ENCODE assay signal across 22 cellular contexts in the genomic region with DNA sequence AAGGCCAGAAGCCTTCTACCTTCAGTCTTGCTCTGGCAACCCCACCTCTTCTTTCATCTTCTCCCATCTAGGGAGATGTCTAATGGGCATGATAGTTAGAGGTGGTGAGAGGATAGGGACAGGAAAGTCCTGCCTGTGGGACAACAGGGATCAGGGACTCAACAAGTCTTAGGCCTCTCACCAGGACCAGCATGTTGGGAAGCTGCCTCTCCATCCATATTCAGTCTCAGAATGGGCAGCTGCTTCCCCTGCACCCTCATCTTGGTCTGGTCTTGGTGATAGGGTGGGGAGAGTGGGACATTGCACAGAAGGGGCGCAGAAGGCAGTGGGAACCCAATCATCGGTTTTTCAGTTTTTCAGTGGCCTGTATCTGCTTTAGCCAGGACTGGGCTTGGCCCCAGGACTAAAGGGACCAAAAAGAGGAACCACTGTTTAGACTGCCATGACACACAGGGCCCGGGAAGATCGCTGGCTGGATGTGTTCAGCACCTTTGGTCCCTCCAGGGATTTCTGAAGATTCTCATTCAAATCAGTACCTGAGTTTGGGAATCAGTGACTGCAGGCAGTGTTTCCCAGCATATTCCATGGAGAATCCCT. TPM values are rescaled to one million over a fixed set of nuclear protein-coding genes. Genes with fewer than 3 reads are reported as not detected.
DNase-seq lines count a peak whose midpoint lies in the region; ATAC-seq, FAIRE-seq and TF ChIP-seq lines count a peak whose summit lies in the region.
"Had no signal": no experiment of that assay in that cellular context is flagged by ENCODE, and none has a peak within 500 bp of the region (broad histone marks: within the 10 kb centered on the region; RNA-seq: fewer than 3 reads in every experiment).

No MANE protein-coding gene starts in this region.

- H3K4me3 Mint-ChIP-seq in stimulated activated naive B cell treated with anti-CD40 and anti-IgM and Interleukin-4, amounts not matched to agents 10 μg/mL and 1 μg/mL and 100 μg/mL, for 72 hours: peak overlapping the region; percentile 6 to 21
- H3K4me3 Mint-ChIP-seq: CD4-positive, alpha-beta T cell; H9 had no signal

- no peak for FAIRE-seq in GM12878 (lab: Jason Lieb, UNC)
- FAIRE-seq in H54 (lab: Jason Lieb, UNC): no peak
- FAIRE-seq: GM12891, HTR-8/SVneo had no signal

- no peak overlapping the region for H2AFZ ChIP-seq in OCI-LY7 (ENCODE audit: low read length)
- no peak overlapping the region for H2AFZ ChIP-seq in GM12878 (ENCODE audit: control insufficient read depth, low read depth, low read length)

- CTCF ChIA-PET in OCI-LY7 (lab: Charles Lee; ENCODE audit: unreplicated experiment): no interaction called here
- CTCF ChIA-PET in GM12878 (lab: Yijun Ruan, JAX): interaction anchor here (1.4 kb wide), 1 partner anchor 88 kb away, joined by 3 read pairs; no protein-coding TSS in a partner anchor

- H3K9me3 ChIP-seq in cardiac muscle cell (ENCODE audit: low read depth) (no peaks in the 10 kb centered on the region), OCI-LY7 (ENCODE audit: low read length) (no peaks in the 10 kb centered on the region), GM12878 (replicated peaks; ENCODE audit: control insufficient read depth, insufficient read depth, low read length) (no peaks in the 10 kb centered on the region; the same call in 2 of the 3 replicates)
- H3K9me3 ChIP-seq: SJSA1 had no signal

- no peak overlapping the region for H3K4me3 ChIP-seq in cardiac muscle cell
- no peak overlapping the region for H3K4me3 ChIP-seq in OCI-LY7 (ENCODE audit: low read depth, low read length, poor library complexity, severe bottlenecking)
- no peak overlapping the region for H3K4me3 ChIP-seq in GM12878
- H3K4me3 ChIP-seq: SJSA1 had no signal

- BruUV-seq in OCI-LY7 (replicated peaks; lab: Mats Ljungman, UMichigan) (no TSS peak), GM12878 (replicated peaks; lab: Mats Ljungman, UMichigan) (no TSS peak)

- H3K27ac Mint-ChIP-seq in stimulated activated naive B cell treated with anti-CD40 and anti-IgM and Interleukin-4, amounts not matched to agents 10 μg/mL and 1 μg/mL and 100 μg/mL, for 72 hours: peak overlapping the region; percentile 9
- H3K27ac Mint-ChIP-seq: CD4-positive, alpha-beta T cell; H9 had no signal

- intact Hi-C loops in Right ventricle myocardium inferior (cut with DNase I) (no loop called here), OCI-LY7 (cut with micrococcal nuclease; ENCODE audit: unreplicated experiment) (no loop called here), GM12878 (cut with micrococcal nuclease; ENCODE audit: unreplicated experiment) (loop anchor here (5.0 kb wide), 1 partner anchor 33 kb away; no protein-coding TSS in a partner anchor)

- H3K27me3 Mint-ChIP-seq in stimulated activated naive B cell treated with anti-CD40 and anti-IgM and Interleukin-4, amounts not matched to agents 10 μg/mL and 1 μg/mL and 100 μg/mL, for 72 hours: no peaks in the 10 kb centered on the region
- H3K27me3 Mint-ChIP-seq: CD4-positive, alpha-beta T cell had no signal

- H3K4me1 ChIP-seq in cardiac muscle cell (ENCODE audit: low read depth): peaks cover 55% of the 10 kb centered on the region
- H3K4me1 ChIP-seq in OCI-LY7 (ENCODE audit: insufficient read depth, low read length, poor library complexity, severe bottlenecking): peaks cover 33% of the 10 kb centered on the region
- H3K4me1 ChIP-seq in GM12878 (ENCODE audit: control insufficient read depth, insufficient read depth, low read length): peaks cover 26% of the 10 kb centered on the region
- H3K4me1 ChIP-seq: SJSA1 had no signal

- TF ChIP-seq POLR2A in GM12878 (IDR thresholded peaks at IDR 0.05; ENCODE audit: low read depth, low read length) (peak; percentile 56), H54 (IDR thresholded peaks at IDR 0.05; ENCODE audit: low read depth, low read length) (no peak)

- H3K27me3 ChIP-seq in cardiac muscle cell (no peaks in the 10 kb centered on the region), GM12878 (replicated peaks in 1 of 2; ENCODE audit: control insufficient read depth in 2 of 2, insufficient read depth in 2 of 2, low read length in 1 of 2) (no peaks in the 10 kb centered on the region)

- in situ Hi-C loops in GM12878 (cut with MboI) (no loop called here), GM13976 (cut with MboI; ENCODE audit: low sequenced_read_pairs, unreplicated experiment) (no loop called here)

- H3K36me3 Mint-ChIP-seq in stimulated activated naive B cell treated with anti-CD40 and anti-IgM and Interleukin-4, amounts not matched to agents 10 μg/mL and 1 μg/mL and 100 μg/mL, for 72 hours: peaks cover 28 to 39% of the 10 kb centered on the region in 2 donors

- 83% methylated on average over 4 of the region's 4 CpGs for WGBS in GM12878 (ENCODE audit: insufficient coverage, insufficient replicate concordance, low lambda C conversion rate, missing lambda C conversion rate)

- H4K20me1 ChIP-seq in OCI-LY7 (ENCODE audit: insufficient read depth, low read length) (no peaks in the 10 kb centered on the region), GM12878 (ENCODE audit: control insufficient read depth, insufficient read depth) (no peaks in the 10 kb centered on the region; the same call in 1 of the 2 replicates)

- H3K9me3 Mint-ChIP-seq in stimulated activated naive B cell treated with anti-CD40 and anti-IgM and Interleukin-4, amounts not matched to agents 10 μg/mL and 1 μg/mL and 100 μg/mL, for 72 hours: peaks cover 0 to 4% of the 10 kb centered on the region in 2 donors
- H3K9me3 Mint-ChIP-seq: CD4-positive, alpha-beta T cell had no signal

- SMC1A ChIA-PET in GM12878 (lab: Charles Lee; ENCODE audit: uncharacterized antibody, unreplicated experiment): no interaction called here

- no peak overlapping the region for H3K9ac ChIP-seq in GM12878 (ENCODE audit: control insufficient read depth, insufficient read depth, low read length)

- H3K4me2 ChIP-seq in OCI-LY7 (ENCODE audit: low read length) (no peak overlapping the region), GM12878 (ENCODE audit: control insufficient read depth, insufficient read depth) (no peak overlapping the region)

- TF ChIP-seq CTCF in cardiac muscle cell (IDR thresholded peaks at IDR 0.05; ENCODE audit: low read depth, low read length) (no peak), OCI-LY7 (conservative IDR thresholded peaks at IDR 0.05; ENCODE audit: low read length) (no peak), GM12878 (IDR thresholded peaks at IDR 0.05 in 2 of 3, conservative IDR thresholded peaks at IDR 0.05 in 1 of 3; ENCODE audit: control insufficient read depth in 2 of 3, extremely low read depth in 1 of 3, insufficient read depth in 1 of 3, low read depth in 3 of 3, low read length in 3 of 3) (no peak), GM13976 (IDR thresholded peaks at IDR 0.05; ENCODE audit: borderline replicate concordance, control extremely low read depth, extremely low read depth, insufficient read depth, missing control alignments) (no peak)

- H3K79me2 ChIP-seq in OCI-LY7 (ENCODE audit: insufficient read depth, low read depth, low read length) (peaks cover 14% of the 10 kb centered on the region; the same call in 1 of the 2 replicates), GM12878 (ENCODE audit: control insufficient read depth, insufficient read depth, low read length) (no peaks in the 10 kb centered on the region)

- ATAC-seq in Right ventricle myocardium inferior (no peak), GM12878 (peak; percentile 34), GM21717 (IDR thresholded peaks at IDR 0.05; ENCODE audit: unreplicated experiment) (no peak)
- no peak for ATAC-seq in stimulated activated naive B cell treated with anti-CD40 and anti-IgM and Interleukin-4, amounts not matched to agents 10 μg/mL and 1 μg/mL and 100 μg/mL, for 72 hours (replicated peaks)

- peaks cover 36 to 70% of the 10 kb centered on the region in 2 donors for H3K4me1 Mint-ChIP-seq in stimulated activated naive B cell treated with anti-CD40 and anti-IgM and Interleukin-4, amounts not matched to agents 10 μg/mL and 1 μg/mL and 100 μg/mL, for 72 hours

- TF ChIP-seq EP300 in GM12878 (IDR thresholded peaks at IDR 0.05; ENCODE audit: borderline replicate concordance in 1 of 2, control insufficient read depth in 1 of 2, low read depth in 2 of 2, low read length in 2 of 2): no peak

- H3K9me2 ChIP-seq in OCI-LY7 (ENCODE audit: insufficient read depth, low read length): no peaks in the 10 kb centered on the region

- POLR2A ChIA-PET in OCI-LY7 (lab: Charles Lee): no interaction called here
- POLR2A ChIA-PET in GM12878 (lab: Charles Lee): no interaction called here

- peak overlapping the region; percentile 99 for H3K27ac ChIP-seq in cardiac muscle cell
- peak overlapping the region; percentile 30 for H3K27ac ChIP-seq in OCI-LY7 (ENCODE audit: low read depth, low read length, poor library complexity, severe bottlenecking)
- H3K27ac ChIP-seq in GM12878 (ENCODE audit: control insufficient read depth, insufficient read depth): no peak overlapping the region
- H3K27ac ChIP-seq: SJSA1 had no signal

- H3K36me3 ChIP-seq in cardiac muscle cell (no peaks in the 10 kb centered on the region), OCI-LY7 (ENCODE audit: insufficient read depth, low read length) (peaks cover 82% of the 10 kb centered on the region), GM12878 (ENCODE audit: control insufficient read depth in 2 of 2, insufficient read depth in 2 of 2, low read length in 1 of 2) (peaks cover 12 to 21% of the 10 kb centered on the region in 2 experiments)
- H3K36me3 ChIP-seq: SJSA1 had no signal

- no peak for TF ChIP-seq RAD21 in GM12878 (IDR thresholded peaks at IDR 0.05; ENCODE audit: insufficient read depth, low read depth, low read length)

- no peak for DNase-seq in cardiac muscle cell (ENCODE audit: low read depth in 1 of 2, low spot score in 1 of 2)
- DNase-seq in Right ventricle myocardium inferior (ENCODE audit: missing footprints): no peak
- no peak for DNase-seq in OCI-LY7 (ENCODE audit: low spot score)
- no peak for DNase-seq in GM12878 (ENCODE audit: low read depth, low spot score)
- DNase-seq in stimulated activated naive B cell treated with anti-CD40 and anti-IgM and Interleukin-4, amounts not matched to agents 10 μg/mL and 1 μg/mL and 100 μg/mL, for 72 hours: no peak
- DNase-seq in GM13976 (ENCODE audit: low spot score): no peak
- DNase-seq in H54 (ENCODE audit: insufficient read length, low spot score): no peak
- DNase-seq: 8988T; CD4-positive, alpha-beta T cell; EL; H9; IMR-90; NCI-H1417; NCI-H187; NCI-H2107; NCI-H345 had no signal

- RAD21 ChIA-PET in GM12878 (lab: Charles Lee; ENCODE audit: unreplicated experiment): interaction anchor here (0.7 kb wide), 1 partner anchor 158 kb away, joined by 3 read pairs; no protein-coding TSS in a partner anchor

RNA-seq across cellular contexts. Expression of a gene that starts 12.7 kb away (rescaled TPM):
- 10.9 and 16.2 TPM in 2 replicates for total RNA-seq in cardiac muscle cell
- 7.3 and 28.6 TPM in 2 replicates for polyA plus RNA-seq in cardiac muscle cell
- 0.81 TPM for total RNA-seq in Right ventricle myocardium inferior
- 5.0 and 6.4 TPM in 2 replicates for total RNA-seq in OCI-LY7 (2014; rRNA removed; shearing (Covaris generic))
- total RNA-seq in OCI-LY7 (2022): 9.9 and 10.0 TPM in 2 replicates
- total RNA-seq in GM12878 (2013; cell fraction: nucleolus; rRNA removed): 4.2 and 5.3 TPM in 2 replicates
- 5.1 and 5.7 TPM in 2 replicates for total RNA-seq in GM12878 (2014; rRNA removed)
- total RNA-seq in GM12878 (2014; rRNA removed; fragmentation: Illumina TruSeq; extraction: Trizol): 5.8 and 6.0 TPM in 2 replicates
- total RNA-seq in GM12878 (2021): 7.7 and 11.4 TPM in 2 replicates
- 3.3 TPM for polyA plus RNA-seq in GM12878 (2011; ENCODE audit: low read depth)
- 2.4 and 2.8 TPM in 2 replicates for polyA plus RNA-seq in GM12878 (2011; rRNA removed)
- polyA plus RNA-seq in GM12878 (2011; cell fraction: cytosol; rRNA removed): 1.5 and 1.6 TPM in 2 replicates
- 11.0 and 17.7 TPM in 2 replicates for polyA plus RNA-seq in GM12878 (2011; cell fraction: nucleus; rRNA removed)
- polyA plus RNA-seq in GM12878 (2012): 2.5 and 7.6 TPM in 2 replicates
- 5.6 and 7.3 TPM in 2 replicates for polyA plus RNA-seq in GM12878 (2014; fragmentation: Illumina TruSeq; extraction: Trizol)
- 1 to 10 TPM; 5.7 TPM for polyA plus RNA-seq in GM12878 (2014; fragmentation: Nextera tagmentation; extraction: Ambion mirVana)
- 3.9 and 5.5 TPM in 2 replicates for polyA plus RNA-seq in GM12878 (2014; rRNA removed)
- 1 to 10 TPM; 3.5 to 3.9 TPM for polyA plus RNA-seq in GM12878 (2016; fragmentation: Nextera tagmentation; extraction: Ambion mirVana)
- 4.0 and 5.3 TPM in 2 replicates for polyA minus RNA-seq in GM12878 (2011; rRNA and poly(A)+ RNA removed)
- polyA minus RNA-seq in GM12878 (2011; cell fraction: cytosol; rRNA and poly(A)+ RNA removed): 1.1 and 1.4 TPM in 2 replicates
- polyA minus RNA-seq in GM12878 (2011; cell fraction: nucleus; rRNA and poly(A)+ RNA removed): 7.9 and 10.5 TPM in 2 replicates
- total RNA-seq: CD4-positive, alpha-beta T cell; H9; IMR-90; LHCN-M2; SJSA1 had no signal
- polyA plus RNA-seq: AG04450, IMR-90 had no signal

RNA-seq across cellular contexts. Expression of a gene that starts 42.0 kb away (rescaled TPM):
- total RNA-seq in cardiac muscle cell (not detected in 2 replicates), Right ventricle myocardium inferior (not detected), OCI-LY7 (2022) (not detected in 2 replicates), GM12878 (2014; rRNA removed) (not detected in 2 replicates), GM12878 (2014; rRNA removed; fragmentation: Illumina TruSeq; extraction: Trizol) (not detected in 2 replicates), GM12878 (2021) (0.26 TPM in 1 of 2 replicates, not detected in the other)
- polyA plus RNA-seq in cardiac muscle cell (not detected in 2 replicates), GM12878 (2011; rRNA removed) (not detected in 2 replicates), GM12878 (2014; fragmentation: Illumina TruSeq; extraction: Trizol) (not detected in 2 replicates), GM12878 (2014; fragmentation: Nextera tagmentation; extraction: Ambion mirVana) (not detected), GM12878 (2014; rRNA removed) (not detected in 2 replicates), GM12878 (2016; fragmentation: Nextera tagmentation; extraction: Ambion mirVana) (not detected)
- not detected in 2 replicates for total RNA-seq in OCI-LY7 (2014; rRNA removed; shearing (Covaris generic))
- not detected in 2 replicates for total RNA-seq in GM12878 (2013; cell fraction: nucleolus; rRNA removed)
- polyA plus RNA-seq in GM12878 (2011; ENCODE audit: low read depth): not detected
- not detected in 2 replicates for polyA plus RNA-seq in GM12878 (2011; cell fraction: cytosol; rRNA removed)
- not detected in 2 replicates for polyA plus RNA-seq in GM12878 (2011; cell fraction: nucleus; rRNA removed)
- not detected in 2 replicates for polyA plus RNA-seq in GM12878 (2012)
- polyA minus RNA-seq in GM12878 (2011; rRNA and poly(A)+ RNA removed): not detected in 2 replicates
- polyA minus RNA-seq in GM12878 (2011; cell fraction: cytosol; rRNA and poly(A)+ RNA removed): not detected in 2 replicates
- polyA minus RNA-seq in GM12878 (2011; cell fraction: nucleus; rRNA and poly(A)+ RNA removed): not detected in 2 replicates
- total RNA-seq: CD4-positive, alpha-beta T cell; H9; IMR-90; LHCN-M2; SJSA1 had no signal
- polyA plus RNA-seq: AG04450, IMR-90 had no signal

RNA-seq across cellular contexts. Expression of a gene that starts 51.5 kb away (rescaled TPM):
- total RNA-seq in cardiac muscle cell (0.07 and 2.3 TPM in 2 replicates), Right ventricle myocardium inferior (not detected), OCI-LY7 (2022) (not detected in 2 replicates), GM12878 (2014; rRNA removed) (not detected in 2 replicates), GM12878 (2014; rRNA removed; fragmentation: Illumina TruSeq; extraction: Trizol) (not detected in 2 replicates), GM12878 (2021) (not detected in 2 replicates)
- polyA plus RNA-seq in cardiac muscle cell (0.10 TPM in 1 of 2 replicates, not detected in the other), GM12878 (2011; rRNA removed) (not detected in 2 replicates), GM12878 (2014; fragmentation: Illumina TruSeq; extraction: Trizol) (not detected in 2 replicates), GM12878 (2014; fragmentation: Nextera tagmentation; extraction: Ambion mirVana) (not detected), GM12878 (2014; rRNA removed) (not detected in 2 replicates), GM12878 (2016; fragmentation: Nextera tagmentation; extraction: Ambion mirVana) (not detected)
- not detected in 2 replicates for total RNA-seq in OCI-LY7 (2014; rRNA removed; shearing (Covaris generic))
- total RNA-seq in GM12878 (2013; cell fraction: nucleolus; rRNA removed): not detected in 2 replicates
- not detected for polyA plus RNA-seq in GM12878 (2011; ENCODE audit: low read depth)
- not detected in 2 replicates for polyA plus RNA-seq in GM12878 (2011; cell fraction: cytosol; rRNA removed)
- polyA plus RNA-seq in GM12878 (2011; cell fraction: nucleus; rRNA removed): not detected in 2 replicates
- polyA plus RNA-seq in GM12878 (2012): not detected in 2 replicates
- not detected in 2 replicates for polyA minus RNA-seq in GM12878 (2011; rRNA and poly(A)+ RNA removed)
- not detected in 2 replicates for polyA minus RNA-seq in GM12878 (2011; cell fraction: cytosol; rRNA and poly(A)+ RNA removed)
- polyA minus RNA-seq in GM12878 (2011; cell fraction: nucleus; rRNA and poly(A)+ RNA removed): not detected in 2 replicates
- total RNA-seq: CD4-positive, alpha-beta T cell; H9; IMR-90; LHCN-M2; SJSA1 had no signal
- polyA plus RNA-seq: AG04450, IMR-90 had no signal
